ENCODE assay signal across 1 cellular context in genomic region chr10:73232887-73233286, GRCh38.
TF ChIP-seq lines count a peak whose summit lies in the region.

No MANE protein-coding gene starts in this region.

TF ChIP-seq in GM23338, 12 proteins besides CTCF, POLR2A, EP300 and RAD21 (continued from another document):
- TF ChIP-seq ZNF462 (CRISPR knock-in tag; IDR thresholded peaks at IDR 0.05) (no peak), ZNF331 (CRISPR knock-in tag; IDR thresholded peaks at IDR 0.05; ENCODE audit: low read depth) (no peak), CREB1 (CRISPR knock-in tag; IDR thresholded peaks at IDR 0.05; ENCODE audit: low read depth) (no peak), POLR2AphosphoS5 (IDR thresholded peaks at IDR 0.05; ENCODE audit: low read depth) (no peak), ZNF114 (CRISPR knock-in tag; IDR thresholded peaks at IDR 0.05) (no peak), ETS1 (IDR thresholded peaks at IDR 0.05) (no peak), NANOG (IDR thresholded peaks at IDR 0.05; ENCODE audit: borderline replicate concordance) (no peak), EZH2phosphoT487 (IDR thresholded peaks at IDR 0.05; ENCODE audit: unreplicated experiment) (no peak), EZH2 (IDR thresholded peaks at IDR 0.05; ENCODE audit: low read depth, unreplicated experiment) (no peak), JUNB (IDR thresholded peaks at IDR 0.05; ENCODE audit: unreplicated experiment) (no peak)
TF ChIP-seq in GM23338: peak in this region for 0.
